In the genomic region with DNA sequence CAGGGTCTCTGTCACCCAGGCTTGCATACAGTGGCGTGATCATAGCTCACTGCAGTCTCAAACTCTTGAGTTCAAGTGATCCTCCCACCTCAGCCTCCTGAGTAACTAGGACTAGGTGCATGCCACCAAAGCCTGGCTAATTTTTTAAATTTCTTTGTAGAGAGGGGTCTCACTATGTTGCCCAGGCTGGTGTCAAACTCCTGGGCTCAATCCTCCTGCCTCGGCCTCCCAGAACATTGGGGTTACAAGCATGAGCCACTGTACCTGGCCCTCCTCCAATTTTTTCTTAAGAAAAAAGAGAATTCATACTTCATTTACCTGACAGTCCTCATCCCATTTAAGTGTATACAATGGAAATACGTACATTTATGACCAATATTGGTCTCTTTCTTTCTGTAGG, we compare ENCODE assay signal across 16 cellular contexts. TPM values are rescaled to one million over a fixed set of nuclear protein-coding genes. Genes with fewer than 3 reads are reported as not detected.
DNase-seq lines count a peak whose midpoint lies in the region; ATAC-seq, FAIRE-seq and TF ChIP-seq lines count a peak whose summit lies in the region.
"Had no signal": no experiment of that assay in that cellular context is flagged by ENCODE, and none has a peak within 500 bp of the region (broad histone marks: within the 10 kb centered on the region; RNA-seq: fewer than 3 reads in every experiment).

No MANE protein-coding gene starts in this region.

- no peak for TF ChIP-seq POLR2A in GM12891 (IDR thresholded peaks at IDR 0.05; ENCODE audit: low read depth, low read length)

- H3K9me3 Mint-ChIP-seq in WTC11: no peaks in the 10 kb centered on the region
- H3K9me3 Mint-ChIP-seq in nephron progenitor cell: no peaks in the 10 kb centered on the region

- CTCF ChIA-PET in WTC11 (lab: Charles Lee): interaction anchor here (1.6 kb wide), 1 partner anchor 313 kb away, joined by 5 read pairs; no protein-coding TSS in a partner anchor

- H3K4me3 ChIP-seq in left ventricle myocardium inferior: no peak overlapping the region
- peak overlapping the region in 1 of 10 donors; percentile 21 for H3K4me3 ChIP-seq in heart right ventricle
- H3K4me3 ChIP-seq: BLaER1, HAP-1 had no signal

- no peak for ATAC-seq in heart right ventricle
- ATAC-seq in WTC11: no peak

- no peaks in the 10 kb centered on the region for H3K36me3 ChIP-seq in left ventricle myocardium inferior
- peaks cover 0 to 5% (median 0%) of the 10 kb centered on the region in 9 donors for H3K36me3 ChIP-seq in heart right ventricle

- H3K27ac ChIP-seq in left ventricle myocardium inferior (replicated peaks): peak overlapping the region; percentile 4
- H3K27ac ChIP-seq in heart right ventricle: peak overlapping the region in 2 of 10 donors; percentile 13 to 38
- H3K27ac ChIP-seq: BLaER1 had no signal

- H3K27ac Mint-ChIP-seq in WTC11 (peak overlapping the region; percentile 78; the same call in 1 of the 2 replicates), nephron progenitor cell (peak overlapping the region; percentile 15)
- H3K27ac Mint-ChIP-seq: CD4-positive, alpha-beta memory T cell had no signal

- TF ChIP-seq CTCF in left ventricle myocardium inferior (IDR thresholded peaks at IDR 0.05; ENCODE audit: borderline replicate concordance) (no peak), heart right ventricle (IDR thresholded peaks at IDR 0.05) (no peak), WTC11 (IDR thresholded peaks at IDR 0.05) (no peak), nephron progenitor cell (IDR thresholded peaks at IDR 0.05) (no peak)

- H3K4me3 Mint-ChIP-seq in WTC11 (no peak overlapping the region), nephron progenitor cell (no peak overlapping the region)
- H3K4me3 Mint-ChIP-seq: CD14-positive monocyte; CD4-positive, alpha-beta memory T cell had no signal

- DNase-seq in left ventricle myocardium inferior (no peak), heart right ventricle (no peak), WTC11 (ENCODE audit: low spot score) (no peak), nephron progenitor cell (no peak), globus pallidus (ENCODE audit: low spot score) (no peak), GM12891 (ENCODE audit: insufficient read length, low spot score) (no peak), hepatic stellate cell (ENCODE audit: low spot score) (no peak)
- DNase-seq: 8988T; CD4-positive, alpha-beta memory T cell; DMS153; DMS79; GDM1; GOT3 had no signal

- intact Hi-C loops in left ventricle myocardium inferior (cut with micrococcal nuclease): no loop called here
- intact Hi-C loops in heart right ventricle (cut with DNase I): no loop called here

- H3K4me1 Mint-ChIP-seq in WTC11: peaks cover 40% of the 10 kb centered on the region
- peaks cover 40% of the 10 kb centered on the region for H3K4me1 Mint-ChIP-seq in nephron progenitor cell

- H3K4me1 ChIP-seq in left ventricle myocardium inferior (peaks cover 14% of the 10 kb centered on the region), heart right ventricle (peaks cover 0 to 19% (median 5%) of the 10 kb centered on the region in 9 donors)

- H3K9me3 ChIP-seq in left ventricle myocardium inferior (replicated peaks) (no peaks in the 10 kb centered on the region), heart right ventricle (no peaks in the 10 kb centered on the region)
- H3K9me3 ChIP-seq: HAP-1 had no signal

- H3K27me3 ChIP-seq in left ventricle myocardium inferior (ENCODE audit: low read depth) (no peaks in the 10 kb centered on the region), heart right ventricle (no peaks in the 10 kb centered on the region)
- H3K27me3 ChIP-seq: BLaER1 had no signal

- FAIRE-seq in GM12891 (lab: Jason Lieb, UNC): no peak

- WGBS in heart right ventricle, 2 donors: 92 to 96% methylated on average over 3 of the region's 3 CpGs

- POLR2A ChIA-PET in WTC11 (lab: Charles Lee): no interaction called here

- H3K36me3 Mint-ChIP-seq in WTC11: peaks cover 16% of the 10 kb centered on the region
- peaks cover 66% of the 10 kb centered on the region for H3K36me3 Mint-ChIP-seq in nephron progenitor cell (ENCODE audit: low read depth)

- no peaks in the 10 kb centered on the region for H3K27me3 Mint-ChIP-seq in WTC11 (ENCODE audit: low read depth)
- no peaks in the 10 kb centered on the region for H3K27me3 Mint-ChIP-seq in nephron progenitor cell (ENCODE audit: low read depth, poor library complexity)
- H3K27me3 Mint-ChIP-seq: CD4-positive, alpha-beta memory T cell had no signal

TF ChIP-seq in WTC11, 78 proteins besides CTCF, POLR2A, EP300 and RAD21 (continues in another document):
- TF ChIP-seq RELA (CRISPR knock-in tag; IDR thresholded peaks at IDR 0.05; ENCODE audit: borderline replicate concordance) (no peak), ZNF121 (CRISPR knock-in tag; IDR thresholded peaks at IDR 0.05) (peak; percentile 56; the same call in 1 of the 2 replicates)
- TF ChIP-seq, protein P1, sequence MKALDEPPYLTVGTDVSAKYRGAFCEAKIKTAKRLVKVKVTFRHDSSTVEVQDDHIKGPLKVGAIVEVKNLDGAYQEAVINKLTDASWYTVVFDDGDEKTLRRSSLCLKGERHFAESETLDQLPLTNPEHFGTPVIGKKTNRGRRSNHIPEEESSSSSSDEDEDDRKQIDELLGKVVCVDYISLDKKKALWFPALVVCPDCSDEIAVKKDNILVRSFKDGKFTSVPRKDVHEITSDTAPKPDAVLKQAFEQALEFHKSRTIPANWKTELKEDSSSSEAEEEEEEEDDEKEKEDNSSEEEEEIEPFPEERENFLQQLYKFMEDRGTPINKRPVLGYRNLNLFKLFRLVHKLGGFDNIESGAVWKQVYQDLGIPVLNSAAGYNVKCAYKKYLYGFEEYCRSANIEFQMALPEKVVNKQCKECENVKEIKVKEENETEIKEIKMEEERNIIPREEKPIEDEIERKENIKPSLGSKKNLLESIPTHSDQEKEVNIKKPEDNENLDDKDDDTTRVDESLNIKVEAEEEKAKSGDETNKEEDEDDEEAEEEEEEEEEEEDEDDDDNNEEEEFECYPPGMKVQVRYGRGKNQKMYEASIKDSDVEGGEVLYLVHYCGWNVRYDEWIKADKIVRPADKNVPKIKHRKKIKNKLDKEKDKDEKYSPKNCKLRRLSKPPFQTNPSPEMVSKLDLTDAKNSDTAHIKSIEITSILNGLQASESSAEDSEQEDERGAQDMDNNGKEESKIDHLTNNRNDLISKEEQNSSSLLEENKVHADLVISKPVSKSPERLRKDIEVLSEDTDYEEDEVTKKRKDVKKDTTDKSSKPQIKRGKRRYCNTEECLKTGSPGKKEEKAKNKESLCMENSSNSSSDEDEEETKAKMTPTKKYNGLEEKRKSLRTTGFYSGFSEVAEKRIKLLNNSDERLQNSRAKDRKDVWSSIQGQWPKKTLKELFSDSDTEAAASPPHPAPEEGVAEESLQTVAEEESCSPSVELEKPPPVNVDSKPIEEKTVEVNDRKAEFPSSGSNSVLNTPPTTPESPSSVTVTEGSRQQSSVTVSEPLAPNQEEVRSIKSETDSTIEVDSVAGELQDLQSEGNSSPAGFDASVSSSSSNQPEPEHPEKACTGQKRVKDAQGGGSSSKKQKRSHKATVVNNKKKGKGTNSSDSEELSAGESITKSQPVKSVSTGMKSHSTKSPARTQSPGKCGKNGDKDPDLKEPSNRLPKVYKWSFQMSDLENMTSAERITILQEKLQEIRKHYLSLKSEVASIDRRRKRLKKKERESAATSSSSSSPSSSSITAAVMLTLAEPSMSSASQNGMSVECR (CRISPR knock-in tag; IDR thresholded peaks at IDR 0.05; ENCODE audit: borderline replicate concordance): no peak

TF ChIP-seq in GM12891, 5 proteins besides CTCF, POLR2A, EP300 and RAD21:
- TF ChIP-seq POU2F2 (IDR thresholded peaks at IDR 0.05; ENCODE audit: low read depth, low read length) (no peak), POLR2AphosphoS5 (IDR thresholded peaks at IDR 0.05; ENCODE audit: low read depth, low read length) (no peak), PAX5 (IDR thresholded peaks at IDR 0.05; ENCODE audit: insufficient read depth, low read length, severe bottlenecking) (no peak), TAF1 (IDR thresholded peaks at IDR 0.05; ENCODE audit: low read depth, low read length) (no peak), SPI1 (IDR thresholded peaks at IDR 0.05; ENCODE audit: low read depth, low read length) (no peak)

RNA-seq across cellular contexts. Expression of a gene that starts 37.9 kb away (rescaled TPM):
- total RNA-seq in left ventricle myocardium inferior (6.7 TPM), heart right ventricle (10 to 100 TPM in 2 of 10 donors, 1 to 10 TPM in 8; 6.1 to 11.9 (median 8.1) TPM), WTC11 (2021) (29.2 to 30.2 TPM (median 30.0 TPM) in 3 replicates)
- 1 to 10 TPM; 2.5 to 4.3 TPM for polyA plus RNA-seq in heart right ventricle
- polyA plus RNA-seq in GM12891 (2012; ENCODE audit: low read depth, missing spikeins): 3.8 TPM
